20 cellular contexts compared by ENCODE assay signal in the genomic region with DNA sequence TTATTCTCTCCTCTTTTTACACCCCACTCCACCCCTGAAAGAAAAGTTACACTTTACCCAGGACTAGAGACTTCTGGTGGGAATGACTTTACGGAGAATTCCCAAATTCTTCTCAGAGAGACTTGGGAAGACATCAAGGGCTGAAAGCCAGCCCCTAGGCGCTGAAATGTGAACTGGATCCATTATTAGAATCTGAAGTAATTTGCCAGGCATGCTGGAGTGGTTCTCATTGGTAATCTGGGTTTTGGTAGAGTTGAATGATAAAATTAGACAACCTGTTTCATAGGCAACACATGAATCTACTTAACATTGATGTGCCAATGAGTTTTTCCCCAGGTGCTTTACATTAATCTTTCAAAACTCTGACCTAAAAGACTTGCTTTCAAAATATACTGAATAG.
DNase-seq lines count a peak whose midpoint lies in the region; ATAC-seq and TF ChIP-seq lines count a peak whose summit lies in the region.
"Had no signal": no experiment of that assay in that cellular context is flagged by ENCODE, and none has a peak within 500 bp of the region (broad histone marks: within the 10 kb centered on the region; RNA-seq: fewer than 3 reads in every experiment).

No MANE protein-coding gene starts in this region.

- H3K79me2 ChIP-seq in hepatocyte = no peaks in the 10 kb centered on the region

- H3K36me3 ChIP-seq in heart right ventricle (no peaks in the 10 kb centered on the region), RWPE2 (ENCODE audit: low read depth) (0 out of 2 replicates have a peak, but pooled peaks cover 3% of the 10 kb centered on the region), thoracic aorta (no peaks in the 10 kb centered on the region), hepatocyte (replicated peaks; ENCODE audit: insufficient read depth, low read depth) (no peaks in the 10 kb centered on the region)

- no peak overlapping the region for H3K4me2 ChIP-seq in hepatocyte
- H3K4me2 ChIP-seq: A549 had no signal

- H2AFZ ChIP-seq in hepatocyte = no peak overlapping the region
- H2AFZ ChIP-seq: GM23248 had no signal

- H3K9me2 ChIP-seq in hepatocyte (replicated peaks; ENCODE audit: insufficient read depth) = no peaks in the 10 kb centered on the region

- peaks cover 0 to 16% (median 8%) of the 10 kb centered on the region in 9 donors for H3K4me1 ChIP-seq in heart right ventricle
- H3K4me1 ChIP-seq in right cardiac atrium (ENCODE audit: control insufficient read depth, insufficient read depth, low read length) = peaks cover 1% of the 10 kb centered on the region
- peaks cover 17% of the 10 kb centered on the region for H3K4me1 ChIP-seq in RWPE2 (ENCODE audit: insufficient read depth, poor library complexity, severe bottlenecking)
- peaks cover 3 to 18% of the 10 kb centered on the region in 2 donors for H3K4me1 ChIP-seq in thoracic aorta (ENCODE audit: control insufficient read depth in 1 of 2, low read depth in 2 of 2)
- peaks cover 13% of the 10 kb centered on the region for H3K4me1 ChIP-seq in hepatocyte (ENCODE audit: insufficient read depth)

- ATAC-seq in heart right ventricle (peak in 5 of 8 donors; percentile 34 to 83 (median 76)), right cardiac atrium (no peak), RWPE2 (ENCODE audit: low read depth) (no peak), thoracic aorta (ENCODE audit: insufficient number of reproducible peaks, low FRiP score, low read depth) (no peak)
- ATAC-seq: A549 had no signal

- TF ChIP-seq CTCF in heart right ventricle (IDR thresholded peaks at IDR 0.05) (no peak), RWPE2 (IDR thresholded peaks at IDR 0.05; ENCODE audit: poor library complexity, severe bottlenecking) (no peak), thoracic aorta (IDR thresholded peaks at IDR 0.05) (no peak), hepatocyte (IDR thresholded peaks at IDR 0.05; ENCODE audit: poor library complexity) (no peak), GM10266 (IDR thresholded peaks at IDR 0.05; ENCODE audit: control insufficient read depth, insufficient read depth, low read depth, missing control alignments) (no peak)

- intact Hi-C loops in heart right ventricle (cut with DNase I) = no loop called here
- intact Hi-C loops in right cardiac atrium (cut with DNase I) = no loop called here

- no peaks in the 10 kb centered on the region for H4K20me1 ChIP-seq in hepatocyte (ENCODE audit: insufficient read depth, poor library complexity, severe bottlenecking)

- no peaks in the 10 kb centered on the region for H3K9me3 ChIP-seq in heart right ventricle
- no peaks in the 10 kb centered on the region for H3K9me3 ChIP-seq in right cardiac atrium (ENCODE audit: control insufficient read depth, low read length)
- H3K9me3 ChIP-seq in RWPE2 (ENCODE audit: severe bottlenecking) = no peaks in the 10 kb centered on the region
- H3K9me3 ChIP-seq in thoracic aorta = no peaks in the 10 kb centered on the region
- no peaks in the 10 kb centered on the region for H3K9me3 ChIP-seq in hepatocyte (ENCODE audit: low read depth)
- H3K9me3 ChIP-seq: A549 had no signal

- H3K27ac ChIP-seq in heart right ventricle (peak overlapping the region in 2 of 10 donors; percentile 2 to 3), right cardiac atrium (ENCODE audit: low read length) (no peak overlapping the region), RWPE2 (ENCODE audit: poor library complexity, severe bottlenecking) (peak overlapping the region; percentile 90), thoracic aorta (peak overlapping the region; percentile 9 to 43), hepatocyte (no peak overlapping the region)
- H3K27ac ChIP-seq: A549, GM23248 had no signal

- no peak for DNase-seq in heart right ventricle
- DNase-seq in right cardiac atrium = no peak
- no peak for DNase-seq in RWPE2 (ENCODE audit: low spot score)
- DNase-seq in myocyte (ENCODE audit: low read depth) = peak; percentile 63
- DNase-seq in thoracic aorta (ENCODE audit: low spot score) = no peak
- DNase-seq in hepatocyte (ENCODE audit: low spot score) = no peak
- DNase-seq in GM10266 (ENCODE audit: extremely low spot score) = no peak
- DNase-seq: 8988T; ACHN; C1 segment of cervical spinal cord; Calu3; CD4-positive, alpha-beta memory T cell; COR-L47; DMS53; DMS79 treated with DMSO at 0.1 percent for 48 hours; GF-D8; GM23248; H7; HCEC 1CT had no signal

- no peak overlapping the region for H3K4me3 ChIP-seq in heart right ventricle
- no peak overlapping the region for H3K4me3 ChIP-seq in right cardiac atrium (ENCODE audit: low read length)
- H3K4me3 ChIP-seq in RWPE2 (ENCODE audit: severe bottlenecking) = no peak overlapping the region
- no peak overlapping the region for H3K4me3 ChIP-seq in thoracic aorta
- H3K4me3 ChIP-seq in hepatocyte = no peak overlapping the region
- H3K4me3 ChIP-seq: A549, GM23248 had no signal

- 53 to 60% methylated on average over 2 of the region's 2 CpGs for WGBS in heart right ventricle, 2 donors
- WGBS in right cardiac atrium = 68% methylated on average over 2 of the region's 2 CpGs
- 100% methylated on average over 2 of the region's 2 CpGs for WGBS in hepatocyte (ENCODE audit: low lambda C conversion rate, missing lambda C conversion rate)

- H3K27me3 ChIP-seq in heart right ventricle (no peaks in the 10 kb centered on the region), right cardiac atrium (ENCODE audit: control insufficient read depth, insufficient read depth) (no peaks in the 10 kb centered on the region), RWPE2 (ENCODE audit: insufficient read depth, poor library complexity, severe bottlenecking) (no peaks in the 10 kb centered on the region), thoracic aorta (replicated peaks; ENCODE audit: insufficient read depth) (no peaks in the 10 kb centered on the region), hepatocyte (no peaks in the 10 kb centered on the region)

Comparison
In these comparisons a context has a peak if more than half of its experiments do, and no peak if none do; other contexts are left out.
1. ATAC-seq: peak in heart right ventricle (5 of 8); none in right cardiac atrium (0 of 2), RWPE2 (single experiment) and thoracic aorta (single experiment).
2. H3K27ac ChIP-seq: peak in RWPE2 (single experiment) and thoracic aorta (2 of 2); none in right cardiac atrium (single experiment) and hepatocyte (single experiment).